25 cellular contexts compared by ENCODE assay signal in genomic region chr15:69318033-69318432, GRCh38. TPM values are rescaled to one million over a fixed set of nuclear protein-coding genes. Genes with fewer than 3 reads are reported as not detected.
A peak's percentile ranks its signal among the peaks of the same experiment; 100 is the strongest.
DNase-seq lines count a peak whose midpoint lies in the region; ATAC-seq and TF ChIP-seq lines count a peak whose summit lies in the region.
"Had no signal": no experiment of that assay in that cellular context is flagged by ENCODE, and none has a peak within 500 bp of the region (broad histone marks: within the 10 kb centered on the region; RNA-seq: fewer than 3 reads in every experiment).

No MANE protein-coding gene starts in this region.

- H3K27ac Mint-ChIP-seq in WTC11 (peak overlapping the region; percentile 11; the same call in 1 of the 2 replicates), nephron (peak overlapping the region; percentile 87 to 96 (median 94)), type B pancreatic cell (peak overlapping the region; percentile 31)
- H3K27ac Mint-ChIP-seq: CD4-positive, alpha-beta memory T cell had no signal

- ATAC-seq in WTC11: no peak
- ATAC-seq in esophagus mucosa: peak; percentile 21
- ATAC-seq: K562 had no signal

- H3K27me3 Mint-ChIP-seq in WTC11 (ENCODE audit: low read depth) (no peaks in the 10 kb centered on the region), nephron (ENCODE audit: low read depth) (peaks cover 13% of the 10 kb centered on the region), type B pancreatic cell (no peaks in the 10 kb centered on the region)

- no peaks in the 10 kb centered on the region for H3K4me1 ChIP-seq in effector memory CD4-positive, alpha-beta T cell (ENCODE audit: control insufficient read depth, insufficient read depth, low read length, poor library complexity, severe bottlenecking)

- H3K4me3 Mint-ChIP-seq in WTC11 (no peak overlapping the region), nephron (no peak overlapping the region), type B pancreatic cell (no peak overlapping the region)
- H3K4me3 Mint-ChIP-seq: CD4-positive, alpha-beta memory T cell had no signal

- H3K9me3 ChIP-seq in effector memory CD4-positive, alpha-beta T cell (ENCODE audit: control insufficient read depth, low read length): no peaks in the 10 kb centered on the region
- H3K9me3 ChIP-seq: A549 had no signal

- DNase-seq in WTC11 (ENCODE audit: low spot score): no peak
- DNase-seq in type B pancreatic cell (ENCODE audit: extremely low spot score, unreplicated experiment): no peak
- DNase-seq in globus pallidus (ENCODE audit: low spot score): no peak
- DNase-seq in NCI-H2171 treated with DMSO at 0.1 percent for 48 hours (lab: John Stamatoyannopoulos, UW): no peak
- no peak for DNase-seq in effector memory CD4-positive, alpha-beta T cell
- DNase-seq: AML-193; CD4-positive, alpha-beta memory T cell; COR-L47; DMS79; EL; GF-D8; Kasumi-1; NCI-H1092 treated with DMSO at 0.1 percent for 48 hours; NCI-H1436; NCI-H187; NCI-H2081 treated with DMSO at 0.1 percent for 48 hours; NCI-H345; NCI-H524 treated with DMSO at 0.1 percent for 48 hours; NCI-H774; SIG-M5 had no signal

- H3K36me3 Mint-ChIP-seq in WTC11 (no peaks in the 10 kb centered on the region), nephron (ENCODE audit: low read depth) (no peaks in the 10 kb centered on the region), type B pancreatic cell (no peaks in the 10 kb centered on the region)
- H3K36me3 Mint-ChIP-seq: CD4-positive, alpha-beta memory T cell had no signal

- POLR2A ChIA-PET in WTC11 (lab: Charles Lee): no interaction called here

- no peaks in the 10 kb centered on the region for H3K27me3 ChIP-seq in effector memory CD4-positive, alpha-beta T cell (replicated peaks; ENCODE audit: control insufficient read depth, insufficient read depth, low read length, poor library complexity, severe bottlenecking)
- H3K27me3 ChIP-seq: BLaER1 treated with 17β-estradiol and CSF1 and Interleukin-3, amounts not matched to agents 10 nM and 100 nM had no signal

- TF ChIP-seq CTCF in WTC11 (IDR thresholded peaks at IDR 0.05) (no peak), nephron (IDR thresholded peaks at IDR 0.05; ENCODE audit: unreplicated experiment in 3 of 3) (no peak), type B pancreatic cell (conservative IDR thresholded peaks at IDR 0.05) (no peak)

- peaks cover 19% of the 10 kb centered on the region for H3K4me1 Mint-ChIP-seq in WTC11
- peaks cover 9% of the 10 kb centered on the region for H3K4me1 Mint-ChIP-seq in nephron
- peaks cover 21% of the 10 kb centered on the region for H3K4me1 Mint-ChIP-seq in type B pancreatic cell (ENCODE audit: unreplicated experiment)

- CTCF ChIA-PET in WTC11 (lab: Charles Lee): interaction anchor here (1.3 to 1.4 kb wide), 2 partner anchors 42 to 63 kb away, joined by 3 read pairs; no protein-coding TSS in a partner anchor

- H3K27ac ChIP-seq in effector memory CD4-positive, alpha-beta T cell (ENCODE audit: insufficient read depth, low read length, poor library complexity, severe bottlenecking): no peak overlapping the region
- H3K27ac ChIP-seq: BLaER1 treated with 17β-estradiol and CSF1 and Interleukin-3, amounts not matched to agents 10 nM and 100 nM had no signal

- H3K4me3 ChIP-seq in effector memory CD4-positive, alpha-beta T cell (ENCODE audit: insufficient read depth, low read depth, low read length, poor library complexity, severe bottlenecking): no peak overlapping the region
- H3K4me3 ChIP-seq: A549; BLaER1 treated with 17β-estradiol and CSF1 and Interleukin-3, amounts not matched to agents 10 nM and 100 nM; K562 had no signal

- no peaks in the 10 kb centered on the region for H3K9me3 Mint-ChIP-seq in WTC11
- H3K9me3 Mint-ChIP-seq in nephron: no peaks in the 10 kb centered on the region
- no peaks in the 10 kb centered on the region for H3K9me3 Mint-ChIP-seq in type B pancreatic cell
- H3K9me3 Mint-ChIP-seq: CD4-positive, alpha-beta memory T cell had no signal

- H3K36me3 ChIP-seq in effector memory CD4-positive, alpha-beta T cell (ENCODE audit: control insufficient read depth, insufficient read depth, low read length): no peaks in the 10 kb centered on the region
- H3K36me3 ChIP-seq: BLaER1 treated with 17β-estradiol and CSF1 and Interleukin-3, amounts not matched to agents 10 nM and 100 nM had no signal

TF ChIP-seq in WTC11, 78 proteins besides CTCF, POLR2A, EP300 and RAD21:
- no peak for TF ChIP-seq MXD4 (CRISPR knock-in tag; IDR thresholded peaks at IDR 0.05; ENCODE audit: borderline replicate concordance)
- no peak for TF ChIP-seq MYBL2 (CRISPR knock-in tag; IDR thresholded peaks at IDR 0.05)
- TF ChIP-seq ZNF138 (CRISPR knock-in tag; conservative IDR thresholded peaks at IDR 0.05): no peak
- TF ChIP-seq, protein P1, sequence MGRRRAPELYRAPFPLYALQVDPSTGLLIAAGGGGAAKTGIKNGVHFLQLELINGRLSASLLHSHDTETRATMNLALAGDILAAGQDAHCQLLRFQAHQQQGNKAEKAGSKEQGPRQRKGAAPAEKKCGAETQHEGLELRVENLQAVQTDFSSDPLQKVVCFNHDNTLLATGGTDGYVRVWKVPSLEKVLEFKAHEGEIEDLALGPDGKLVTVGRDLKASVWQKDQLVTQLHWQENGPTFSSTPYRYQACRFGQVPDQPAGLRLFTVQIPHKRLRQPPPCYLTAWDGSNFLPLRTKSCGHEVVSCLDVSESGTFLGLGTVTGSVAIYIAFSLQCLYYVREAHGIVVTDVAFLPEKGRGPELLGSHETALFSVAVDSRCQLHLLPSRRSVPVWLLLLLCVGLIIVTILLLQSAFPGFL (CRISPR knock-in tag; IDR thresholded peaks at IDR 0.05; ENCODE audit: borderline replicate concordance): no peak
- no peak for TF ChIP-seq PRRX2 (CRISPR knock-in tag; IDR thresholded peaks at IDR 0.05)
- TF ChIP-seq ATF3 (CRISPR knock-in tag; conservative IDR thresholded peaks at IDR 0.05): no peak
- no peak for TF ChIP-seq MLX (CRISPR knock-in tag; IDR thresholded peaks at IDR 0.05)
- no peak for TF ChIP-seq ZMAT4 (CRISPR knock-in tag; IDR thresholded peaks at IDR 0.05)
- TF ChIP-seq, protein P2, sequence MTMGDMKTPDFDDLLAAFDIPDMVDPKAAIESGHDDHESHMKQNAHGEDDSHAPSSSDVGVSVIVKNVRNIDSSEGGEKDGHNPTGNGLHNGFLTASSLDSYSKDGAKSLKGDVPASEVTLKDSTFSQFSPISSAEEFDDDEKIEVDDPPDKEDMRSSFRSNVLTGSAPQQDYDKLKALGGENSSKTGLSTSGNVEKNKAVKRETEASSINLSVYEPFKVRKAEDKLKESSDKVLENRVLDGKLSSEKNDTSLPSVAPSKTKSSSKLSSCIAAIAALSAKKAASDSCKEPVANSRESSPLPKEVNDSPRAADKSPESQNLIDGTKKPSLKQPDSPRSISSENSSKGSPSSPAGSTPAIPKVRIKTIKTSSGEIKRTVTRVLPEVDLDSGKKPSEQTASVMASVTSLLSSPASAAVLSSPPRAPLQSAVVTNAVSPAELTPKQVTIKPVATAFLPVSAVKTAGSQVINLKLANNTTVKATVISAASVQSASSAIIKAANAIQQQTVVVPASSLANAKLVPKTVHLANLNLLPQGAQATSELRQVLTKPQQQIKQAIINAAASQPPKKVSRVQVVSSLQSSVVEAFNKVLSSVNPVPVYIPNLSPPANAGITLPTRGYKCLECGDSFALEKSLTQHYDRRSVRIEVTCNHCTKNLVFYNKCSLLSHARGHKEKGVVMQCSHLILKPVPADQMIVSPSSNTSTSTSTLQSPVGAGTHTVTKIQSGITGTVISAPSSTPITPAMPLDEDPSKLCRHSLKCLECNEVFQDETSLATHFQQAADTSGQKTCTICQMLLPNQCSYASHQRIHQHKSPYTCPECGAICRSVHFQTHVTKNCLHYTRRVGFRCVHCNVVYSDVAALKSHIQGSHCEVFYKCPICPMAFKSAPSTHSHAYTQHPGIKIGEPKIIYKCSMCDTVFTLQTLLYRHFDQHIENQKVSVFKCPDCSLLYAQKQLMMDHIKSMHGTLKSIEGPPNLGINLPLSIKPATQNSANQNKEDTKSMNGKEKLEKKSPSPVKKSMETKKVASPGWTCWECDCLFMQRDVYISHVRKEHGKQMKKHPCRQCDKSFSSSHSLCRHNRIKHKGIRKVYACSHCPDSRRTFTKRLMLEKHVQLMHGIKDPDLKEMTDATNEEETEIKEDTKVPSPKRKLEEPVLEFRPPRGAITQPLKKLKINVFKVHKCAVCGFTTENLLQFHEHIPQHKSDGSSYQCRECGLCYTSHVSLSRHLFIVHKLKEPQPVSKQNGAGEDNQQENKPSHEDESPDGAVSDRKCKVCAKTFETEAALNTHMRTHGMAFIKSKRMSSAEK (CRISPR knock-in tag; IDR thresholded peaks at IDR 0.05; ENCODE audit: borderline replicate concordance): no peak
- TF ChIP-seq ZNF512 (CRISPR knock-in tag; IDR thresholded peaks at IDR 0.05; ENCODE audit: borderline replicate concordance): no peak
- no peak for TF ChIP-seq NR1H2 (CRISPR knock-in tag; IDR thresholded peaks at IDR 0.05)

RNA-seq across cellular contexts. Expression of gene PAQR5, which starts 19.3 kb away (rescaled TPM):
- total RNA-seq in WTC11 (2021) (9.4 to 11.5 TPM (median 11.4 TPM) in 3 replicates), esophagus mucosa (13.6 TPM), type B pancreatic cell (ENCODE audit: low replicate concordance) (7.8 and 22.3 TPM in 2 replicates)

Comparison
In these comparisons a context has a peak if more than half of its experiments do, and no peak if none do; other contexts are left out.
1. H3K27ac Mint-ChIP-seq: peak in every context shown above with its lines; median percentile 94 in nephron; 31 in type B pancreatic cell; 11 in WTC11.